ENCODE assay signal across 10 cellular contexts in genomic region chr3:146948985-146949384, GRCh38.
"Had no signal": no experiment of that assay in that cellular context is flagged by ENCODE, and none has a peak within 500 bp of the region (broad histone marks: within the 10 kb centered on the region; RNA-seq: fewer than 3 reads in every experiment).

No MANE protein-coding gene starts in this region.

- H3K9ac ChIP-seq: GM23248 had no signal

- FAIRE-seq: H54, K562 had no signal

- H3K4me3 ChIP-seq: GM23248, K562 had no signal

- DNase-seq: GM23248, GOT3, H9, HCEC 1CT, HFFc6, Kasumi-1, KG1 had no signal

- ATAC-seq: K562 had no signal

- H3K27ac ChIP-seq: GM23248, HL-60 had no signal

- H2AFZ ChIP-seq: GM23248 had no signal
